8 cellular contexts compared by ENCODE assay signal in genomic region chr17:40287159-40287493, GRCh38. TPM values are rescaled to one million over a fixed set of nuclear protein-coding genes. Genes with fewer than 3 reads are reported as not detected.
A peak's percentile ranks its signal among the peaks of the same experiment; 100 is the strongest.
DNase-seq lines count a peak whose midpoint lies in the region; ATAC-seq, FAIRE-seq and TF ChIP-seq lines count a peak whose summit lies in the region.

No MANE protein-coding gene starts in this region.

- POLR2A ChIA-PET in activated B cell treated with CpG ODN at 0.5 μM for 24 hours (lab: Charles Lee) = no interaction called here

- no peak for DNase-seq in activated T-cell treated with anti-CD3 and anti-CD28 coated beads, Interleukin-2, amount 50 U/mL, for 72 hours
- no peak for DNase-seq in activated T-cell treated with anti-CD3 and anti-CD28 coated beads, Interleukin-2, amount 50 U/mL, for 4 hours
- no peak for DNase-seq in activated B cell treated with CpG ODN at 0.5 μM for 24 hours
- no peak for DNase-seq in immature natural killer cell
- DNase-seq in suprapubic skin (ENCODE audit: low spot score in 2 of 2) = no peak
- DNase-seq in D721Med (ENCODE audit: insufficient read length, low spot score) = no peak

- TF ChIP-seq POLR2A in suprapubic skin (IDR thresholded peaks at IDR 0.05) = no peak

- H3K4me3 ChIP-seq in suprapubic skin = peak overlapping the region; percentile 58

- intact Hi-C loops in activated B cell treated with CpG ODN at 0.5 μM for 24 hours (cut with micrococcal nuclease) = loop anchor here (1.0 to 10.0 kb wide), 6 partner anchors 31 to 362 kb away; partner anchors contain the start of genes LRRC3C, ORMDL3, TOP2A and WIPF2

- H3K27me3 Mint-ChIP-seq in activated T-cell treated with anti-CD3 and anti-CD28 coated beads, Interleukin-2, amount 50 U/mL, for 72 hours (ENCODE audit: low read depth) = no peaks in the 10 kb centered on the region
- no peaks in the 10 kb centered on the region for H3K27me3 Mint-ChIP-seq in activated T-cell treated with anti-CD3 and anti-CD28 coated beads, Interleukin-2, amount 50 U/mL, for 4 hours (ENCODE audit: low read depth)
- H3K27me3 Mint-ChIP-seq in activated B cell treated with CpG ODN at 0.5 μM for 24 hours (no peaks in the 10 kb centered on the region), immature natural killer cell (ENCODE audit: low read depth in 3 of 3) (peaks cover 6 to 8% (median 7%) of the 10 kb centered on the region in 3 donors)

- no peaks in the 10 kb centered on the region for H3K9me3 ChIP-seq in suprapubic skin

- no peak for FAIRE-seq in D721Med (lab: Jason Lieb, UNC)

- no peak for TF ChIP-seq EP300 in suprapubic skin (IDR thresholded peaks at IDR 0.05)

- TF ChIP-seq CTCF in activated B cell treated with CpG ODN at 0.5 μM for 24 hours (IDR thresholded peaks at IDR 0.05) = no peak
- no peak for TF ChIP-seq CTCF in suprapubic skin (IDR thresholded peaks at IDR 0.05)
- TF ChIP-seq CTCF in D721Med (IDR thresholded peaks at IDR 0.05; ENCODE audit: insufficient read depth, missing control alignments) = no peak

- H3K4me1 ChIP-seq in suprapubic skin = peaks cover 43% of the 10 kb centered on the region

- WGBS in suprapubic skin = 45% methylated on average over 4 of the region's 4 CpGs

- no peak for ATAC-seq in activated T-cell treated with anti-CD3 and anti-CD28 coated beads, Interleukin-2, amount 50 U/mL, for 72 hours (replicated peaks in 1 of 2)
- no peak for ATAC-seq in activated T-cell treated with anti-CD3 and anti-CD28 coated beads, Interleukin-2, amount 50 U/mL, for 4 hours
- ATAC-seq in activated B cell treated with CpG ODN at 0.5 μM for 24 hours (ENCODE audit: low read depth) (no peak), HG02852 (IDR thresholded peaks at IDR 0.05; ENCODE audit: unreplicated experiment) (no peak), GM18502 (IDR thresholded peaks at IDR 0.05; ENCODE audit: poor library complexity, unreplicated experiment) (no peak)

- H3K9me3 Mint-ChIP-seq in activated T-cell treated with anti-CD3 and anti-CD28 coated beads, Interleukin-2, amount 50 U/mL, for 72 hours = no peaks in the 10 kb centered on the region
- H3K9me3 Mint-ChIP-seq in activated T-cell treated with anti-CD3 and anti-CD28 coated beads, Interleukin-2, amount 50 U/mL, for 4 hours = no peaks in the 10 kb centered on the region
- no peaks in the 10 kb centered on the region for H3K9me3 Mint-ChIP-seq in activated B cell treated with CpG ODN at 0.5 μM for 24 hours
- H3K9me3 Mint-ChIP-seq in immature natural killer cell = no peaks in the 10 kb centered on the region

- H3K27me3 ChIP-seq in suprapubic skin = no peaks in the 10 kb centered on the region

- H3K36me3 ChIP-seq in suprapubic skin = no peaks in the 10 kb centered on the region

- CTCF ChIA-PET in activated B cell treated with CpG ODN at 0.5 μM for 24 hours (lab: Charles Lee) = no interaction called here

- peaks cover 19 to 29% of the 10 kb centered on the region in 2 donors for H3K36me3 Mint-ChIP-seq in activated T-cell treated with anti-CD3 and anti-CD28 coated beads, Interleukin-2, amount 50 U/mL, for 72 hours (ENCODE audit: insufficient read depth in 2 of 2)
- H3K36me3 Mint-ChIP-seq in activated T-cell treated with anti-CD3 and anti-CD28 coated beads, Interleukin-2, amount 50 U/mL, for 4 hours (ENCODE audit: insufficient read depth) = peaks cover 10% of the 10 kb centered on the region
- peaks cover 19% of the 10 kb centered on the region for H3K36me3 Mint-ChIP-seq in activated B cell treated with CpG ODN at 0.5 μM for 24 hours (ENCODE audit: low read depth)
- peaks cover 2 to 5% (median 2%) of the 10 kb centered on the region in 3 donors for H3K36me3 Mint-ChIP-seq in immature natural killer cell

- peak overlapping the region; percentile 92 to 97 for H3K4me3 Mint-ChIP-seq in activated T-cell treated with anti-CD3 and anti-CD28 coated beads, Interleukin-2, amount 50 U/mL, for 72 hours
- H3K4me3 Mint-ChIP-seq in activated T-cell treated with anti-CD3 and anti-CD28 coated beads, Interleukin-2, amount 50 U/mL, for 4 hours = no peak overlapping the region
- H3K4me3 Mint-ChIP-seq in activated B cell treated with CpG ODN at 0.5 μM for 24 hours = peak overlapping the region; percentile 97
- H3K4me3 Mint-ChIP-seq in immature natural killer cell = peak overlapping the region in 4 of 5 donors; percentile 93 to 99 (median 96)

- peaks cover 63% of the 10 kb centered on the region for H3K4me1 Mint-ChIP-seq in activated T-cell treated with anti-CD3 and anti-CD28 coated beads, Interleukin-2, amount 50 U/mL, for 72 hours (ENCODE audit: low read depth)
- peaks cover 46% of the 10 kb centered on the region for H3K4me1 Mint-ChIP-seq in activated T-cell treated with anti-CD3 and anti-CD28 coated beads, Interleukin-2, amount 50 U/mL, for 4 hours (ENCODE audit: low read depth)
- H3K4me1 Mint-ChIP-seq in activated B cell treated with CpG ODN at 0.5 μM for 24 hours (peaks cover 18% of the 10 kb centered on the region), immature natural killer cell (peaks cover 30 to 35% of the 10 kb centered on the region in 2 donors)

- peak overlapping the region; percentile 90 for H3K27ac Mint-ChIP-seq in activated T-cell treated with anti-CD3 and anti-CD28 coated beads, Interleukin-2, amount 50 U/mL, for 72 hours
- peak overlapping the region; percentile 87 for H3K27ac Mint-ChIP-seq in activated B cell treated with CpG ODN at 0.5 μM for 24 hours
- H3K27ac Mint-ChIP-seq in immature natural killer cell = peak overlapping the region; percentile 8 to 94 (median 86)

- no peak overlapping the region for H3K27ac ChIP-seq in suprapubic skin

RNA-seq across cellular contexts. Expression of gene CDC6, which starts 0.6 kb away (rescaled TPM):
- 10 to 100 TPM; 86.2 to 92.6 TPM for total RNA-seq in activated T-cell treated with anti-CD3 and anti-CD28 coated beads, Interleukin-2, amount 50 U/mL, for 72 hours
- 10 to 100 TPM; 67.3 to 94.0 (median 83.6) TPM for total RNA-seq in activated T-cell treated with anti-CD3 and anti-CD28 coated beads, Interleukin-2, amount 50 U/mL, for 4 hours
- 9.2 and 9.7 TPM in 2 replicates for total RNA-seq in activated B cell treated with CpG ODN at 0.5 μM for 24 hours
- polyA plus RNA-seq in immature natural killer cell = 1 to 10 TPM in 2 of 3 donors, under 1 TPM in 1; 0.81 to 1.8 (median 1.5) TPM
- total RNA-seq in suprapubic skin = 1 to 10 TPM; 2.7 to 5.3 (median 3.3) TPM

RNA-seq across cellular contexts. Expression of gene RARA, which starts 21.9 kb away (rescaled TPM):
- total RNA-seq in activated T-cell treated with anti-CD3 and anti-CD28 coated beads, Interleukin-2, amount 50 U/mL, for 72 hours = 10 to 100 TPM; 33.4 to 45.2 TPM
- 10 to 100 TPM; 46.5 to 61.9 (median 48.7) TPM for total RNA-seq in activated T-cell treated with anti-CD3 and anti-CD28 coated beads, Interleukin-2, amount 50 U/mL, for 4 hours
- total RNA-seq in activated B cell treated with CpG ODN at 0.5 μM for 24 hours = 71.2 and 72.5 TPM in 2 replicates
- polyA plus RNA-seq in immature natural killer cell = 10 to 100 TPM in 1 of 3 donors, 1 to 10 TPM in 2; 4.6 to 12.1 (median 4.6) TPM
- total RNA-seq in suprapubic skin = 10 to 100 TPM; 19.4 to 32.1 (median 28.3) TPM
